8 cellular contexts compared by ENCODE assay signal in the genomic region with DNA sequence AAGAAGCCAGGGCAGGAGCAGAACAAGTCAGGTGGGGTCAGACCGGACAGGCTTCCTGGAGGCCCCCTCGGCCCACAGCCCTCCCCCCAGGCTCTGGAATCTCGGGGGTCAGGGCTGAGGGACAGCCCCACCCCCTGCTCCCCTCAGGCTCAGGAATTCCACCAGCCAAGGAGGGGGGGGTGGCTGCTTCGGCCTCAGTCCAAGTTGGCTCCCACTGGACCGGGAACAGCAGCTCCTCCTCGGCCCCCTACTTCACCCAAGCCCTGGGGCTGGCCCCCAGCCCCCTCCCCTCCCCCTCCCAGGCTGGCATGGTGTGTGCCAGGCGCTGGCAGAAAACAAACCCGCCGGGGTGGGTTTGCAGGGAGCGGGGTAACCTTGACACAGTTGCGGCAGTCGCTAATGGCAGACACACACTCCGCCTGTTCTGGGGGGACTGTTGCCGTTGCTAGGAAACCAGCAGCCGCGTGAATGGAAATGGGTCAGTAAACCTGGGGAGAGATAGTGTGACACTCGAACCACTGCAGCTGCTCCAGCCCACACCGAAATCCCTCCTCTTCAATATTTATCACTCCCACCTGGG. TPM values are rescaled to one million over a fixed set of nuclear protein-coding genes. Genes with fewer than 3 reads are reported as not detected.
A peak's percentile ranks its signal among the peaks of the same experiment; 100 is the strongest.
DNase-seq lines count a peak whose midpoint lies in the region; ATAC-seq and TF ChIP-seq lines count a peak whose summit lies in the region.

No MANE protein-coding gene starts in this region.

- H3K4me1 Mint-ChIP-seq in endothelial cell (ENCODE audit: unreplicated experiment) (peaks cover 61% of the 10 kb centered on the region), nephron (peaks cover 84% of the 10 kb centered on the region), type B pancreatic cell (ENCODE audit: unreplicated experiment) (peaks cover 75% of the 10 kb centered on the region)

- H3K27me3 Mint-ChIP-seq in endothelial cell (ENCODE audit: unreplicated experiment) (peaks cover 8% of the 10 kb centered on the region), nephron (ENCODE audit: low read depth) (no peaks in the 10 kb centered on the region), type B pancreatic cell (no peaks in the 10 kb centered on the region)

- H3K27ac Mint-ChIP-seq in endothelial cell (ENCODE audit: unreplicated experiment) (peak overlapping the region; percentile 76), nephron (peak overlapping the region; percentile 91 to 97 (median 95)), type B pancreatic cell (peak overlapping the region; percentile 91)

- H3K4me3 Mint-ChIP-seq in endothelial cell (ENCODE audit: unreplicated experiment): no peak overlapping the region
- peak overlapping the region; percentile 77 to 82 (median 79) for H3K4me3 Mint-ChIP-seq in nephron
- peak overlapping the region; percentile 80 for H3K4me3 Mint-ChIP-seq in type B pancreatic cell

- H3K9me3 Mint-ChIP-seq in endothelial cell (ENCODE audit: unreplicated experiment) (no peaks in the 10 kb centered on the region), nephron (no peaks in the 10 kb centered on the region), type B pancreatic cell (no peaks in the 10 kb centered on the region)

- DNase-seq in NCI-H748 (lab: John Stamatoyannopoulos, UW; ENCODE audit: unreplicated experiment): peak; percentile 17
- DNase-seq in NCI-H748 treated with DMSO at 0.1 percent for 48 hours (lab: John Stamatoyannopoulos, UW): no peak
- DNase-seq in endothelial cell (ENCODE audit: low spot score): no peak
- DNase-seq in type B pancreatic cell (ENCODE audit: extremely low spot score, unreplicated experiment): no peak
- no peak for DNase-seq in NCI-H1436 (lab: John Stamatoyannopoulos, UW)
- DNase-seq in activated CD4-positive, CD25-positive, alpha-beta regulatory T cell (lab: John Stamatoyannopoulos, UW): no peak

- ATAC-seq in GM19351 (IDR thresholded peaks at IDR 0.05; ENCODE audit: unreplicated experiment): no peak

- H3K36me3 Mint-ChIP-seq in endothelial cell (ENCODE audit: low read depth, unreplicated experiment) (peaks cover 4% of the 10 kb centered on the region), nephron (ENCODE audit: low read depth) (no peaks in the 10 kb centered on the region), type B pancreatic cell (no peaks in the 10 kb centered on the region)

- TF ChIP-seq CTCF in endothelial cell (IDR thresholded peaks at IDR 0.05; ENCODE audit: unreplicated experiment) (no peak), nephron (IDR thresholded peaks at IDR 0.05; ENCODE audit: unreplicated experiment in 3 of 3) (no peak), type B pancreatic cell (conservative IDR thresholded peaks at IDR 0.05) (no peak)

RNA-seq across cellular contexts. Expression of a gene that starts 32.4 kb away (rescaled TPM):
- total RNA-seq in endothelial cell (ENCODE audit: unreplicated experiment) (48.0 TPM), type B pancreatic cell (ENCODE audit: low replicate concordance) (49.3 and 61.0 TPM in 2 replicates)
